ENCODE assay signal across 10 cellular contexts in genomic region chr20:35410613-35411012, GRCh38. TPM values are rescaled to one million over a fixed set of nuclear protein-coding genes. Genes with fewer than 3 reads are reported as not detected.
DNase-seq lines count a peak whose midpoint lies in the region; ATAC-seq, FAIRE-seq and TF ChIP-seq lines count a peak whose summit lies in the region.
"Had no signal": no experiment of that assay in that cellular context is flagged by ENCODE, and none has a peak within 500 bp of the region (broad histone marks: within the 10 kb centered on the region; RNA-seq: fewer than 3 reads in every experiment).

No MANE protein-coding gene starts in this region.

- FAIRE-seq in small intestine (lab: Jason Lieb, UNC), result no peak

- H3K4me1 ChIP-seq in breast epithelium (peaks cover 0 to 4% of the 10 kb centered on the region in 2 donors), iPS-15b (ENCODE audit: control insufficient read depth, insufficient read depth, low read length) (peaks cover 4% of the 10 kb centered on the region), stomach smooth muscle (ENCODE audit: control insufficient read depth, insufficient read depth, low read length) (peaks cover 10% of the 10 kb centered on the region), small intestine (ENCODE audit: control insufficient read depth in 2 of 2, insufficient read depth in 1 of 2, low read depth in 1 of 2, low read length in 1 of 2) (peaks cover 0 to 2% of the 10 kb centered on the region in 2 donors)

- H3K27me3 ChIP-seq in breast epithelium (no peaks in the 10 kb centered on the region), iPS-15b (ENCODE audit: control insufficient read depth, insufficient read depth, low read length) (no peaks in the 10 kb centered on the region), stomach smooth muscle (ENCODE audit: control insufficient read depth in 1 of 2, insufficient read depth in 2 of 2, low read length in 2 of 2) (no peaks in the 10 kb centered on the region), small intestine (ENCODE audit: control insufficient read depth in 2 of 2, insufficient read depth in 2 of 2, low read length in 2 of 2) (no peaks in the 10 kb centered on the region)

- ATAC-seq in GM18519 (IDR thresholded peaks at IDR 0.05; ENCODE audit: low FRiP score, unreplicated experiment), result no peak

- POLR2A ChIA-PET in MCF 10A (lab: Yijun Ruan, JAX), result interaction anchor here (0.8 to 4.6 kb wide), 19 partner anchors 10 to 128 kb away, joined by 3 to 63 read pairs (median 6); partner anchors contain the start of gene CEP250
- POLR2A ChIA-PET in activated CD4-positive, alpha-beta memory T cell treated with anti-CD3 and anti-CD28 coated beads for 36 hours (lab: Charles Lee), result no interaction called here

- H3K9me3 Mint-ChIP-seq in MCF 10A (ENCODE audit: unreplicated experiment), result no peaks in the 10 kb centered on the region
- peaks cover 6% of the 10 kb centered on the region for H3K9me3 Mint-ChIP-seq in activated CD4-positive, alpha-beta memory T cell treated with anti-CD3 and anti-CD28 coated beads for 36 hours

- WGBS in small intestine, 3 donors, result 76 to 83% (median 77%) methylated on average over 6 of the region's 6 CpGs

- intact Hi-C loops in MCF 10A (cut with micrococcal nuclease) (no loop called here), breast epithelium (cut with DNase I; ENCODE audit: low total_unique reads) (no loop called here)
- intact Hi-C loops in activated CD4-positive, alpha-beta memory T cell treated with anti-CD3 and anti-CD28 coated beads for 36 hours (cut with micrococcal nuclease), result loop anchor here (5.0 kb wide), 1 partner anchor 37 kb away; no protein-coding TSS in a partner anchor

- peaks cover 0 to 9% of the 10 kb centered on the region in 2 donors for H3K9me3 ChIP-seq in breast epithelium
- no peaks in the 10 kb centered on the region for H3K9me3 ChIP-seq in iPS-15b (ENCODE audit: control insufficient read depth, insufficient read depth, low read length)
- no peaks in the 10 kb centered on the region for H3K9me3 ChIP-seq in stomach smooth muscle (ENCODE audit: control insufficient read depth in 2 of 2, low read length in 2 of 2)
- no peaks in the 10 kb centered on the region for H3K9me3 ChIP-seq in small intestine (ENCODE audit: control insufficient read depth, low read depth)

- peaks cover 7% of the 10 kb centered on the region for H3K4me1 Mint-ChIP-seq in MCF 10A (ENCODE audit: insufficient read depth, unreplicated experiment)
- H3K4me1 Mint-ChIP-seq in activated CD4-positive, alpha-beta memory T cell treated with anti-CD3 and anti-CD28 coated beads for 36 hours (ENCODE audit: low read depth), result peaks cover 11% of the 10 kb centered on the region

- H3K36me3 Mint-ChIP-seq in MCF 10A (ENCODE audit: insufficient read depth, unreplicated experiment), result peaks cover 38% of the 10 kb centered on the region
- H3K36me3 Mint-ChIP-seq in activated CD4-positive, alpha-beta memory T cell treated with anti-CD3 and anti-CD28 coated beads for 36 hours, result peaks cover 23% of the 10 kb centered on the region

- H3K27me3 Mint-ChIP-seq in MCF 10A (ENCODE audit: insufficient read depth, unreplicated experiment), result no peaks in the 10 kb centered on the region
- H3K27me3 Mint-ChIP-seq in activated CD4-positive, alpha-beta memory T cell treated with anti-CD3 and anti-CD28 coated beads for 36 hours, result no peaks in the 10 kb centered on the region

- peaks cover 6% of the 10 kb centered on the region for H3K36me3 ChIP-seq in breast epithelium
- peaks cover 2% of the 10 kb centered on the region for H3K36me3 ChIP-seq in iPS-15b (ENCODE audit: control insufficient read depth, insufficient read depth, low read length)
- peaks cover 10 to 27% of the 10 kb centered on the region in 2 donors for H3K36me3 ChIP-seq in stomach smooth muscle (ENCODE audit: control insufficient read depth in 2 of 2, insufficient read depth in 2 of 2, low read length in 2 of 2)
- H3K36me3 ChIP-seq in small intestine (ENCODE audit: control insufficient read depth in 2 of 2, insufficient read depth in 2 of 2, low read length in 2 of 2), result peaks cover 2 to 6% of the 10 kb centered on the region in 2 donors

- H3K4me3 ChIP-seq in breast epithelium (peak overlapping the region in 1 of 3 donors; percentile 77), iPS-15b (ENCODE audit: low read depth, low read length) (peak overlapping the region; percentile 94), stomach smooth muscle (ENCODE audit: low read length in 2 of 2) (peak overlapping the region; percentile 99), small intestine (ENCODE audit: low read depth in 1 of 2, low read length in 2 of 2) (peak overlapping the region in 1 of 2 donors; percentile 91)

- TF ChIP-seq CTCF in MCF 10A (IDR thresholded peaks at IDR 0.05; ENCODE audit: unreplicated experiment) (no peak), breast epithelium (IDR thresholded peaks at IDR 0.05) (no peak)

- H3K27ac ChIP-seq in breast epithelium (no peak overlapping the region), stomach smooth muscle (ENCODE audit: low read length) (no peak overlapping the region), small intestine (ENCODE audit: low read depth in 1 of 2, low read length in 1 of 2) (no peak overlapping the region)

- CTCF ChIA-PET in MCF 10A (lab: Yijun Ruan, JAX), result interaction anchor here (0.6 to 1.3 kb wide), 5 partner anchors 14 to 106 kb away, joined by 3 to 4 read pairs (median 3); no protein-coding TSS in a partner anchor
- CTCF ChIA-PET in activated CD4-positive, alpha-beta memory T cell treated with anti-CD3 and anti-CD28 coated beads for 36 hours (lab: Charles Lee), result no interaction called here

- DNase-seq in MCF 10A (ENCODE audit: unreplicated experiment) (no peak), breast epithelium (ENCODE audit: low spot score in 2 of 2) (no peak), AG08395 (ENCODE audit: low spot score) (no peak), small intestine (no peak)
- DNase-seq in activated CD4-positive, alpha-beta memory T cell treated with anti-CD3 and anti-CD28 coated beads for 36 hours, result no peak
- DNase-seq: NCI-H748 treated with DMSO at 0.1 percent for 48 hours; stimulated activated CD4-positive, alpha-beta T cell treated with anti-CD3 and anti-CD28 coated beads, Interleukin-1b, Interleukin-23, amount 100 ng/mL, for 48 hours had no signal

- no peak for TF ChIP-seq POLR2A in breast epithelium (IDR thresholded peaks at IDR 0.05)

- H3K4me3 Mint-ChIP-seq in MCF 10A (ENCODE audit: unreplicated experiment), result peak overlapping the region; percentile 99
- H3K4me3 Mint-ChIP-seq in activated CD4-positive, alpha-beta memory T cell treated with anti-CD3 and anti-CD28 coated beads for 36 hours, result peak overlapping the region; percentile 89

- H3K9ac ChIP-seq in iPS-15b (ENCODE audit: low read depth, low read length), result no peak overlapping the region
- no peak overlapping the region for H3K9ac ChIP-seq in stomach smooth muscle (ENCODE audit: low read length in 2 of 2)

- no TSS peak for BruUV-seq in MCF 10A (replicated peaks; lab: Mats Ljungman, UMichigan)

- peak overlapping the region; percentile 99 for H3K27ac Mint-ChIP-seq in MCF 10A (ENCODE audit: low read depth, unreplicated experiment)
- H3K27ac Mint-ChIP-seq in activated CD4-positive, alpha-beta memory T cell treated with anti-CD3 and anti-CD28 coated beads for 36 hours, result no peak overlapping the region

RNA-seq across cellular contexts. Expression of gene UQCC1, which starts 1.2 kb away (rescaled TPM):
- 45.2 and 55.8 TPM in 2 replicates for total RNA-seq in MCF 10A (2022)
- total RNA-seq in breast epithelium, result 10 to 100 TPM; 26.6 to 39.7 (median 35.4) TPM
- total RNA-seq in activated CD4-positive, alpha-beta memory T cell treated with anti-CD3 and anti-CD28 coated beads for 36 hours, result 10 to 100 TPM; 44.4 to 48.6 TPM
- polyA plus RNA-seq in small intestine, result 10 to 100 TPM; 19.7 to 35.9 (median 24.2) TPM

RNA-seq across cellular contexts. Expression of gene GDF5, which starts 27.4 kb away (rescaled TPM):
- total RNA-seq in MCF 10A (2022) (not detected in 2 replicates), breast epithelium (under 1 TPM; 0.33 to 0.88 (median 0.64) TPM)
- not detected for total RNA-seq in activated CD4-positive, alpha-beta memory T cell treated with anti-CD3 and anti-CD28 coated beads for 36 hours
- polyA plus RNA-seq in small intestine, result under 1 TPM in 1 of 3 donors, not detected in 2; 0.07 TPM

RNA-seq across cellular contexts. Expression of gene CEP250, which starts 44.8 kb away (rescaled TPM):
- total RNA-seq in MCF 10A (2022) (41.0 and 44.0 TPM in 2 replicates), breast epithelium (10 to 100 TPM; 22.2 to 28.5 (median 23.3) TPM)
- 10 to 100 TPM; 47.2 to 60.8 TPM for total RNA-seq in activated CD4-positive, alpha-beta memory T cell treated with anti-CD3 and anti-CD28 coated beads for 36 hours
- 10 to 100 TPM in 1 of 3 donors, 1 to 10 TPM in 2; 3.0 to 11.4 (median 6.3) TPM for polyA plus RNA-seq in small intestine
